In the genomic region with DNA sequence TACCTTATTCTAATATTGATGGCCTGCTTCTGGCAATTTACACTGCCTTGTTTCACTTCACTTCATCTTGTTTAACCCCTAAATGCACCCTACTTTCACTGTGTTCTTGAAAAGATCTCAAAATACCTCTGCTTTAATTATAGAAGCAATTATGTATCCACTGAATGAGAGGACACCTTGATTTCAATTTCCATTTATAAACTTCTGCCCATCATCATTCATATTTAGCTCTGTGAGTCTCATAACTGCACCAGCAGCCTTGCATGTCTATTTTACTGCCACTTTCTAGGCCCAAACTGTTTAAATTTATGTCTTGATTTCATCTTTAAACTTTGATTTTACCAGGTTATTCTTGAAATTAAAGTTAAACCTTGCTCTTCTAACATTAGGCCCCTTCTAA, we compare ENCODE assay signal across 11 cellular contexts. TPM values are rescaled to one million over a fixed set of nuclear protein-coding genes. Genes with fewer than 3 reads are reported as not detected.
DNase-seq lines count a peak whose midpoint lies in the region; ATAC-seq and TF ChIP-seq lines count a peak whose summit lies in the region.
"Had no signal": no experiment of that assay in that cellular context is flagged by ENCODE, and none has a peak within 500 bp of the region (broad histone marks: within the 10 kb centered on the region; RNA-seq: fewer than 3 reads in every experiment).

No MANE protein-coding gene starts in this region.

- no peak for TF ChIP-seq CTCF in liver (IDR thresholded peaks at IDR 0.05; ENCODE audit: low read depth, low read length, missing input control)
- TF ChIP-seq CTCF in A673 (conservative IDR thresholded peaks at IDR 0.05; ENCODE audit: low read depth, low read length) = no peak
- TF ChIP-seq CTCF in tibial artery (IDR thresholded peaks at IDR 0.05) = no peak

- H3K27ac Mint-ChIP-seq in activated T-helper 1 cell treated with anti-CD3 and anti-CD28 coated beads, Interleukin-12 subunit alpha, Interleukin-12 subunit beta, Interleukin-2, Interleukin-4 antibody, amounts not matched to agents 30 ng/mL and 10 ng/mL and 1 ng/mL, durations not matched to agents 14 hours and 24 hours and 36 hours = peak overlapping the region; percentile 24

- peak overlapping the region; percentile 75 to 83 for H3K27ac ChIP-seq in liver (ENCODE audit: low read depth in 1 of 2, low read length in 2 of 2)
- H3K27ac ChIP-seq in temporal lobe (ENCODE audit: low read depth, low read length) = peak overlapping the region; percentile 17
- no peak overlapping the region for H3K27ac ChIP-seq in A673 (ENCODE audit: low read depth, low read length, poor library complexity, severe bottlenecking)
- no peak overlapping the region for H3K27ac ChIP-seq in tibial artery

- H3K4me1 Mint-ChIP-seq in activated T-helper 1 cell treated with anti-CD3 and anti-CD28 coated beads, Interleukin-12 subunit alpha, Interleukin-12 subunit beta, Interleukin-2, Interleukin-4 antibody, amounts not matched to agents 30 ng/mL and 10 ng/mL and 1 ng/mL, durations not matched to agents 14 hours and 24 hours and 36 hours (ENCODE audit: low read depth) = peaks cover 37% of the 10 kb centered on the region

- POLR2A ChIA-PET in A673 (lab: Charles Lee; ENCODE audit: low non-redundant PET) = no interaction called here

- H3K36me3 ChIP-seq in liver (ENCODE audit: control insufficient read depth in 4 of 4, insufficient read depth in 3 of 4, low read depth in 1 of 4, low read length in 3 of 4) (peaks cover 0 to 3% (median 0%) of the 10 kb centered on the region in 4 donors), A673 (ENCODE audit: insufficient read depth, low read length, poor library complexity, severe bottlenecking) (peaks cover 29% of the 10 kb centered on the region), tibial artery (peaks cover 0 to 3% (median 0%) of the 10 kb centered on the region in 3 donors)

- intact Hi-C loops in Right ventricle myocardium superior (cut with DNase I) = no loop called here
- intact Hi-C loops in cardiac septum (cut with DNase I) = no loop called here
- intact Hi-C loops in activated T-helper 1 cell treated with anti-CD3 and anti-CD28 coated beads, Interleukin-12 subunit alpha, Interleukin-12 subunit beta, Interleukin-2, Interleukin-4 antibody, amounts not matched to agents 30 ng/mL and 10 ng/mL and 1 ng/mL, durations not matched to agents 14 hours and 24 hours and 36 hours (cut with micrococcal nuclease) = no loop called here
- intact Hi-C loops in A673 (cut with micrococcal nuclease; ENCODE audit: unreplicated experiment) = no loop called here
- intact Hi-C loops in tibial artery (cut with DNase I; ENCODE audit: low total_unique reads) = no loop called here

- H3K27me3 Mint-ChIP-seq in activated T-helper 1 cell treated with anti-CD3 and anti-CD28 coated beads, Interleukin-12 subunit alpha, Interleukin-12 subunit beta, Interleukin-2, Interleukin-4 antibody, amounts not matched to agents 30 ng/mL and 10 ng/mL and 1 ng/mL, durations not matched to agents 14 hours and 24 hours and 36 hours (ENCODE audit: insufficient read depth) = peaks cover 1% of the 10 kb centered on the region

- H3K9me3 Mint-ChIP-seq in activated T-helper 1 cell treated with anti-CD3 and anti-CD28 coated beads, Interleukin-12 subunit alpha, Interleukin-12 subunit beta, Interleukin-2, Interleukin-4 antibody, amounts not matched to agents 30 ng/mL and 10 ng/mL and 1 ng/mL, durations not matched to agents 14 hours and 24 hours and 36 hours = no peaks in the 10 kb centered on the region

- H3K27me3 ChIP-seq in liver (ENCODE audit: control insufficient read depth in 4 of 4, insufficient read depth in 4 of 4, low read length in 3 of 4) = no peaks in the 10 kb centered on the region
- H3K27me3 ChIP-seq in A673 (replicated peaks; ENCODE audit: insufficient read depth, low read depth, low read length, poor library complexity) = no peaks in the 10 kb centered on the region
- no peaks in the 10 kb centered on the region for H3K27me3 ChIP-seq in tibial artery

- H3K4me1 ChIP-seq in liver (ENCODE audit: control insufficient read depth in 4 of 4, insufficient read depth in 4 of 4, low read length in 3 of 4) (peaks cover 2 to 33% (median 27%) of the 10 kb centered on the region in 4 donors), A673 (ENCODE audit: insufficient read depth, low read length, poor library complexity, severe bottlenecking) (peaks cover 6% of the 10 kb centered on the region), tibial artery (peaks cover 0 to 31% (median 0%) of the 10 kb centered on the region in 4 donors)

- no peaks in the 10 kb centered on the region for H3K9me3 ChIP-seq in liver (ENCODE audit: control insufficient read depth in 4 of 4, low read length in 3 of 4)
- H3K9me3 ChIP-seq in A673 (ENCODE audit: low read depth, low read length, poor library complexity, severe bottlenecking) = no peaks in the 10 kb centered on the region
- H3K9me3 ChIP-seq in tibial artery = no peaks in the 10 kb centered on the region

- no peak for DNase-seq in Right ventricle myocardium superior
- no peak for DNase-seq in cardiac septum (ENCODE audit: low spot score)
- no peak for DNase-seq in activated T-helper 1 cell treated with anti-CD3 and anti-CD28 coated beads, Interleukin-12 subunit alpha, Interleukin-12 subunit beta, Interleukin-2, Interleukin-4 antibody, amounts not matched to agents 30 ng/mL and 10 ng/mL and 1 ng/mL, durations not matched to agents 14 hours and 24 hours and 36 hours (ENCODE audit: low spot score)
- no peak for DNase-seq in effector CD8-positive, alpha-beta T cell (lab: John Stamatoyannopoulos, UW)
- no peak for DNase-seq in A673 (ENCODE audit: low spot score)
- DNase-seq in tibial artery = no peak
- DNase-seq: AML-193, NCI-H748 treated with DMSO at 0.1 percent for 48 hours had no signal

- peak overlapping the region in 1 of 2 donors; percentile 83 for H3K9ac ChIP-seq in liver (ENCODE audit: low read depth in 1 of 2, low read length in 2 of 2)

- H3K36me3 Mint-ChIP-seq in activated T-helper 1 cell treated with anti-CD3 and anti-CD28 coated beads, Interleukin-12 subunit alpha, Interleukin-12 subunit beta, Interleukin-2, Interleukin-4 antibody, amounts not matched to agents 30 ng/mL and 10 ng/mL and 1 ng/mL, durations not matched to agents 14 hours and 24 hours and 36 hours (ENCODE audit: low read depth) = peaks cover 30% of the 10 kb centered on the region

- H3K4me3 Mint-ChIP-seq in activated T-helper 1 cell treated with anti-CD3 and anti-CD28 coated beads, Interleukin-12 subunit alpha, Interleukin-12 subunit beta, Interleukin-2, Interleukin-4 antibody, amounts not matched to agents 30 ng/mL and 10 ng/mL and 1 ng/mL, durations not matched to agents 14 hours and 24 hours and 36 hours = no peak overlapping the region

- no peak for TF ChIP-seq RAD21 in liver (IDR thresholded peaks at IDR 0.05)

- H3K4me3 ChIP-seq in liver (ENCODE audit: low read depth in 1 of 3, low read length in 3 of 3) = peak overlapping the region in 1 of 3 donors; percentile 15
- no peak overlapping the region for H3K4me3 ChIP-seq in A673 (ENCODE audit: low read depth, low read length, poor library complexity, severe bottlenecking)
- no peak overlapping the region for H3K4me3 ChIP-seq in tibial artery
- H3K4me3 ChIP-seq: coronary artery had no signal

- no TSS peak for BruUV-seq in A673 (replicated peaks; lab: Mats Ljungman, UMichigan)

- ATAC-seq in Right ventricle myocardium superior (ENCODE audit: poor library complexity) = peak; percentile 45

- CTCF ChIA-PET in A673 (lab: Charles Lee) = no interaction called here

TF ChIP-seq in liver, 16 proteins besides CTCF, POLR2A, EP300 and RAD21 (continues in another document):
- TF ChIP-seq EGR1 (IDR thresholded peaks at IDR 0.05; ENCODE audit: low read depth in 2 of 2) = no peak
- TF ChIP-seq HNF4A (conservative IDR thresholded peaks at IDR 0.05) = no peak

RNA-seq across cellular contexts. Expression of gene DNAAF2, which starts 7.1 kb away (rescaled TPM):
- total RNA-seq in Right ventricle myocardium superior = 6.1 TPM
- total RNA-seq in cardiac septum = 4.8 TPM
- 12.8 and 12.9 TPM in 2 replicates for total RNA-seq in activated T-helper 1 cell treated with anti-CD3 and anti-CD28 coated beads, Interleukin-12 subunit alpha, Interleukin-12 subunit beta, Interleukin-2, Interleukin-4 antibody, amounts not matched to agents 30 ng/mL and 10 ng/mL and 1 ng/mL, durations not matched to agents 14 hours and 24 hours and 36 hours
- total RNA-seq in liver = 1 to 10 TPM; 4.6 to 8.2 TPM
- 1 to 10 TPM; 4.2 to 6.1 TPM for polyA plus RNA-seq in liver
- 13.0 TPM for total RNA-seq in temporal lobe
- 12.4 and 13.7 TPM in 2 replicates for total RNA-seq in A673 (2021)

RNA-seq across cellular contexts. Expression of gene MGAT2, which starts 21.6 kb away (rescaled TPM):
- total RNA-seq in Right ventricle myocardium superior (9.4 TPM), cardiac septum (20.0 TPM), liver (10 to 100 TPM; 31.5 to 44.0 TPM), temporal lobe (25.6 TPM), A673 (2021) (35.9 and 37.3 TPM in 2 replicates)
- total RNA-seq in activated T-helper 1 cell treated with anti-CD3 and anti-CD28 coated beads, Interleukin-12 subunit alpha, Interleukin-12 subunit beta, Interleukin-2, Interleukin-4 antibody, amounts not matched to agents 30 ng/mL and 10 ng/mL and 1 ng/mL, durations not matched to agents 14 hours and 24 hours and 36 hours = 57.5 and 58.3 TPM in 2 replicates
- 10 to 100 TPM; 10.5 to 26.0 TPM for polyA plus RNA-seq in liver

RNA-seq across cellular contexts. Expression of gene RPL36AL, which starts 21.7 kb away (rescaled TPM):
- total RNA-seq in Right ventricle myocardium superior (112 TPM), cardiac septum (135 TPM), liver (100 to 1,000 TPM; 110 to 115 TPM), temporal lobe (73.0 TPM), A673 (2021) (188 and 202 TPM in 2 replicates)
- total RNA-seq in activated T-helper 1 cell treated with anti-CD3 and anti-CD28 coated beads, Interleukin-12 subunit alpha, Interleukin-12 subunit beta, Interleukin-2, Interleukin-4 antibody, amounts not matched to agents 30 ng/mL and 10 ng/mL and 1 ng/mL, durations not matched to agents 14 hours and 24 hours and 36 hours = 224 and 237 TPM in 2 replicates
- 100 to 1,000 TPM; 181 to 268 TPM for polyA plus RNA-seq in liver

RNA-seq across cellular contexts. Expression of gene LRR1, which starts 43.4 kb away (rescaled TPM):
- total RNA-seq in Right ventricle myocardium superior (5.1 TPM), cardiac septum (4.7 TPM), liver (10 to 100 TPM in 1 of 2 donors, 1 to 10 TPM in 1; 3.8 to 23.2 TPM), temporal lobe (3.0 TPM), A673 (2021) (47.5 and 49.2 TPM in 2 replicates)
- 45.1 and 46.7 TPM in 2 replicates for total RNA-seq in activated T-helper 1 cell treated with anti-CD3 and anti-CD28 coated beads, Interleukin-12 subunit alpha, Interleukin-12 subunit beta, Interleukin-2, Interleukin-4 antibody, amounts not matched to agents 30 ng/mL and 10 ng/mL and 1 ng/mL, durations not matched to agents 14 hours and 24 hours and 36 hours
- polyA plus RNA-seq in liver = 1 to 10 TPM; 3.7 to 4.4 TPM

RNA-seq across cellular contexts. Expression of gene POLE2, which starts 45.9 kb away (rescaled TPM):
- total RNA-seq in Right ventricle myocardium superior = 0.38 TPM
- total RNA-seq in cardiac septum = 0.78 TPM
- total RNA-seq in activated T-helper 1 cell treated with anti-CD3 and anti-CD28 coated beads, Interleukin-12 subunit alpha, Interleukin-12 subunit beta, Interleukin-2, Interleukin-4 antibody, amounts not matched to agents 30 ng/mL and 10 ng/mL and 1 ng/mL, durations not matched to agents 14 hours and 24 hours and 36 hours = 46.8 and 46.9 TPM in 2 replicates
- total RNA-seq in liver = 10 to 100 TPM in 1 of 2 donors, 1 to 10 TPM in 1; 1.7 to 16.5 TPM
- polyA plus RNA-seq in liver = 1 to 10 TPM; 1.3 to 1.7 TPM
- total RNA-seq in temporal lobe = 5.2 TPM
- 39.5 and 42.1 TPM in 2 replicates for total RNA-seq in A673 (2021)

Comparison
In these comparisons a context has a peak if more than half of its experiments do, and no peak if none do; other contexts are left out.
1. H3K27ac ChIP-seq: peak in liver (2 of 2) and temporal lobe (single experiment); none in A673 (single experiment) and tibial artery (0 of 2).